24 cellular contexts compared by ENCODE assay signal in genomic region chr10:96568402-96568801, GRCh38. TPM values are rescaled to one million over a fixed set of nuclear protein-coding genes. Genes with fewer than 3 reads are reported as not detected.
"Had no signal": no experiment of that assay in that cellular context is flagged by ENCODE, and none has a peak within 500 bp of the region (broad histone marks: within the 10 kb centered on the region; RNA-seq: fewer than 3 reads in every experiment).

No MANE protein-coding gene starts in this region.

- H3K36me3 ChIP-seq: right lobe of liver had no signal

- H3K27ac Mint-ChIP-seq: activated B cell treated with CpG ODN at 0.5 μM for 24 hours; activated naive CD4-positive, alpha-beta T cell treated with anti-CD3 and anti-CD28 coated beads, Interleukin-2, amount 10 ng/mL, durations not matched to agents 7 days and 5 days; activated naive CD8-positive, alpha-beta T cell treated with anti-CD3 and anti-CD28 coated beads, Interleukin-2, amount 50 U/mL, for 24 hours; nephron had no signal

- H3K9me3 Mint-ChIP-seq: activated B cell treated with CpG ODN at 0.5 μM for 24 hours; activated naive CD4-positive, alpha-beta T cell treated with anti-CD3 and anti-CD28 coated beads, Interleukin-2, amount 10 ng/mL, durations not matched to agents 7 days and 5 days; activated naive CD8-positive, alpha-beta T cell treated with anti-CD3 and anti-CD28 coated beads, Interleukin-2, amount 50 U/mL, for 24 hours; activated T-cell treated with anti-CD3 and anti-CD28 coated beads, Interleukin-2, amount 50 U/mL, for 4 hours; nephron had no signal

- H3K4me3 ChIP-seq: cardiac muscle cell, left ventricle myocardium inferior, right lobe of liver, skin epidermis, stomach, transverse colon had no signal

- H3K9me3 ChIP-seq: left ventricle myocardium inferior, neutrophil, right lobe of liver, stomach, transverse colon had no signal

- H3K4me3 Mint-ChIP-seq: activated B cell treated with CpG ODN at 0.5 μM for 24 hours; activated CD4-positive, alpha-beta T cell treated with anti-CD3 and anti-CD28 coated beads for 36 hours; activated naive CD4-positive, alpha-beta T cell treated with anti-CD3 and anti-CD28 coated beads, Interleukin-2, amount 10 ng/mL, durations not matched to agents 7 days and 5 days; activated naive CD8-positive, alpha-beta T cell treated with anti-CD3 and anti-CD28 coated beads, Interleukin-2, amount 50 U/mL, for 24 hours; activated T-cell treated with anti-CD3 and anti-CD28 coated beads, Interleukin-2, amount 50 U/mL, for 4 hours; nephron had no signal

- H3K27me3 Mint-ChIP-seq: activated B cell treated with CpG ODN at 0.5 μM for 24 hours; activated CD4-positive, alpha-beta T cell treated with anti-CD3 and anti-CD28 coated beads for 36 hours; activated naive CD4-positive, alpha-beta T cell treated with anti-CD3 and anti-CD28 coated beads, Interleukin-2, amount 10 ng/mL, durations not matched to agents 7 days and 5 days; activated naive CD8-positive, alpha-beta T cell treated with anti-CD3 and anti-CD28 coated beads, Interleukin-2, amount 50 U/mL, for 24 hours had no signal

- H3K27me3 ChIP-seq: cardiac muscle cell, neutrophil, right lobe of liver, stomach, transverse colon had no signal

- H3K27ac ChIP-seq: cardiac muscle cell, left ventricle myocardium inferior, neutrophil, parathyroid adenoma, right lobe of liver, skin epidermis, transverse colon had no signal

- FAIRE-seq: TTC549, urothelium cell line had no signal

- DNase-seq: activated B cell treated with CpG ODN at 0.5 μM for 24 hours; activated CD4-positive, alpha-beta T cell treated with anti-CD3 and anti-CD28 coated beads for 36 hours; activated CD4-positive, alpha-beta T cell treated with anti-CD3 and anti-CD28 coated beads, Interleukin-2, amount 50 U/mL, for 4 hours; activated CD8-positive, alpha-beta memory T cell treated with anti-CD3 and anti-CD28 coated beads for 24 hours; activated CD8-positive, alpha-beta memory T cell treated with anti-CD3 and anti-CD28 coated beads, Interleukin-2, amount 50 U/mL, for 4 hours; activated effector memory CD4-positive, alpha-beta T cell treated with Interleukin-2 at 50 U/mL for 16 hours; activated naive CD4-positive, alpha-beta T cell treated with anti-CD3 and anti-CD28 coated beads, Interleukin-2, amount 10 ng/mL, durations not matched to agents 7 days and 5 days; activated naive CD8-positive, alpha-beta T cell treated with anti-CD3 and anti-CD28 coated beads, Interleukin-2, amount 50 U/mL, for 24 hours; activated T-cell treated with anti-CD3 and anti-CD28 coated beads, Interleukin-2, amount 50 U/mL, for 4 hours; foreskin melanocyte; kidney glomerular epithelial cell; left ventricle myocardium inferior; midbrain; right lobe of liver; stimulated activated CD4-positive, alpha-beta T cell treated with anti-CD3 and anti-CD28 coated beads, Interleukin-1b, Interleukin-23, amount 100 ng/mL, for 48 hours; stomach; transverse colon had no signal

- ATAC-seq: activated CD4-positive, alpha-beta T cell treated with anti-CD3 and anti-CD28 coated beads for 36 hours; activated naive CD8-positive, alpha-beta T cell treated with anti-CD3 and anti-CD28 coated beads, Interleukin-2, amount 50 U/mL, for 24 hours; activated T-cell treated with anti-CD3 and anti-CD28 coated beads, Interleukin-2, amount 50 U/mL, for 4 hours had no signal

- H2AFZ ChIP-seq: parathyroid adenoma had no signal

RNA-seq across cellular contexts. Expression of gene TLL2, which starts 54.7 kb away (rescaled TPM):
- total RNA-seq: activated T-cell treated with anti-CD3 and anti-CD28 coated beads, Interleukin-2, amount 50 U/mL, for 4 hours had no signal
